In the genomic region with DNA sequence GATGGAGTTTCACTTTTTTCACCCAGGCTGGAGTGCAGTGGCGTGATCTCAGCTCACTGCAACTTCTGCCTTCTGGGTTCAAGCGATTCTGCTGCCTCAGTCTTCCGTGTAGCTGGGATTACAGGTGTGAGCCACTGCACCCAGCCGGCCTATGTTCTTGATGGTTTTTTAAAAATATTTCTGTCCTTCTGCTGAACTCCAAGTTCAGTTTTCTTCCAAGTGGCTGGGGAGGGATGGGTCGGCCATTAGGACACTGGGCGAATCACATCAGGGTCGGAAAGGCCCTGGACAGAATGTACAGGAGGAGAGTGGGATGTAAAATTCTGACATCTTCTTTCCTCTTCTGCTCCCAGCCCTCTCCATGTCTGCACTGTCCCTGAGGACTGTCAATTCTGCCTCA, we compare ENCODE assay signal across 22 cellular contexts.
"Had no signal": no experiment of that assay in that cellular context is flagged by ENCODE, and none has a peak within 500 bp of the region (broad histone marks: within the 10 kb centered on the region; RNA-seq: fewer than 3 reads in every experiment).

No MANE protein-coding gene starts in this region.

- H3K27ac ChIP-seq: breast epithelium, gastrocnemius medialis, thyroid gland, upper lobe of right lung, WERI-Rb-1 had no signal

- H3K4me1 ChIP-seq: breast epithelium, gastrocnemius medialis, thyroid gland, upper lobe of right lung had no signal

- DNase-seq: activated CD4-positive, alpha-beta T cell treated with anti-CD3 and anti-CD28 coated beads for 48 hours; activated CD4-positive, alpha-beta T cell treated with anti-CD3 and anti-CD28 coated beads, Interleukin-2, amount 50 U/mL, for 48 hours; activated naive CD4-positive, alpha-beta T cell; activated T-cell treated with anti-CD3 and anti-CD28 coated beads, Interleukin-2, amount 50 U/mL, for 48 hours; central memory CD4-positive, alpha-beta T cell; effector memory CD4-positive, alpha-beta T cell; gastrocnemius medialis; glutamatergic neuron; left ventricle myocardium superior; right cardiac atrium; stimulated activated CD4-positive, alpha-beta T cell treated with anti-CD3 and anti-CD28 coated beads, Interleukin-12 subunit alpha, Interleukin-12 subunit beta, amount 100 ng/mL, for 4 hours; stimulated activated CD4-positive, alpha-beta T cell treated with anti-CD3 and anti-CD28 coated beads, Interleukin-4, amount 100 ng/mL, for 1 hour; stimulated activated naive CD8-positive, alpha-beta T cell treated with anti-CD3 and anti-CD28 coated beads, Interleukin-15, Interleukin-2, amounts not matched to agents 100 U/mL and 50 U/mL, for 24 hours; T-helper 17 cell; T1000; thyroid gland; upper lobe of right lung; WERI-Rb-1 had no signal

- H3K27me3 ChIP-seq: thyroid gland had no signal

- H3K4me3 Mint-ChIP-seq: T-helper 17 cell had no signal

- H3K9me3 ChIP-seq: gastrocnemius medialis, thyroid gland had no signal

- ATAC-seq: activated CD4-positive, CD25-positive, alpha-beta regulatory T cell treated with anti-CD3 and anti-CD28 coated beads, Interleukin-2, amount 50 U/mL, for 24 hours; activated naive CD4-positive, alpha-beta T cell treated with anti-CD3 and anti-CD28 coated beads, Interleukin-2, amount 50 U/mL, for 72 hours; gastrocnemius medialis; left ventricle myocardium superior; right cardiac atrium; stimulated activated naive CD8-positive, alpha-beta T cell treated with anti-CD3 and anti-CD28 coated beads, Interleukin-15, Interleukin-2, amounts not matched to agents 100 U/mL and 50 U/mL, for 24 hours; T-helper 17 cell; upper lobe of right lung had no signal

- H3K27ac Mint-ChIP-seq: activated naive CD4-positive, alpha-beta T cell treated with anti-CD3 and anti-CD28 coated beads, Interleukin-2, amount 50 U/mL, for 72 hours; activated T-helper 2 cell treated with anti-CD3 and anti-CD28 coated beads, Interferon-gamma antibody, Interleukin-2, Interleukin-4, amounts not matched to agents 10 μg/mL and 5 μg/mL and 100 μg/mL, durations not matched to agents 14 hours and 24 hours and 36 hours; T-helper 17 cell had no signal
